In genomic region chr11:122441702-122442092, GRCh38 we compare ENCODE assay signal across 13 cellular contexts.
DNase-seq lines count a peak whose midpoint lies in the region; ATAC-seq and TF ChIP-seq lines count a peak whose summit lies in the region.
"Had no signal": no experiment of that assay in that cellular context is flagged by ENCODE, and none has a peak within 500 bp of the region (broad histone marks: within the 10 kb centered on the region; RNA-seq: fewer than 3 reads in every experiment).

No MANE protein-coding gene starts in this region.

- H3K4me3 ChIP-seq in heart left ventricle (peak overlapping the region in 8 of 12 donors; percentile 57 to 75 (median 64)), mesenchymal stem cell (ENCODE audit: insufficient read depth in 1 of 2, low read depth in 1 of 2, low read length in 2 of 2) (peak overlapping the region in 1 of 2 experiments; percentile 80), urinary bladder (ENCODE audit: low read depth, low read length) (peak overlapping the region; percentile 42)
- H3K4me3 ChIP-seq: BLaER1 treated with 17β-estradiol and CSF1 and Interleukin-3, amounts not matched to agents 10 nM and 100 nM had no signal

- no peak overlapping the region for H3K4me2 ChIP-seq in mesenchymal stem cell (ENCODE audit: low read length, poor library complexity, severe bottlenecking)
- H3K4me2 ChIP-seq: BLaER1 treated with 17β-estradiol and CSF1 and Interleukin-3, amounts not matched to agents 10 nM and 100 nM had no signal

- H3K4me1 ChIP-seq in heart left ventricle (peaks cover 0 to 27% (median 5%) of the 10 kb centered on the region in 12 donors), mesenchymal stem cell (ENCODE audit: control insufficient read depth, insufficient read depth, low read depth, low read length) (peaks cover 2% of the 10 kb centered on the region), urinary bladder (ENCODE audit: insufficient read depth) (no peaks in the 10 kb centered on the region)
- H3K4me1 ChIP-seq: BLaER1 treated with 17β-estradiol and CSF1 and Interleukin-3, amounts not matched to agents 10 nM and 100 nM; foreskin keratinocyte had no signal

- H4K8ac ChIP-seq in mesenchymal stem cell (ENCODE audit: low read length), result no peak overlapping the region

- H2BK5ac ChIP-seq in mesenchymal stem cell (ENCODE audit: low read depth, low read length, poor library complexity, severe bottlenecking), result no peak overlapping the region

- H3K9me3 ChIP-seq in heart left ventricle, result no peaks in the 10 kb centered on the region
- no peaks in the 10 kb centered on the region for H3K9me3 ChIP-seq in mesenchymal stem cell (ENCODE audit: control insufficient read depth, low read length)
- no peaks in the 10 kb centered on the region for H3K9me3 ChIP-seq in T-helper 17 cell (ENCODE audit: control insufficient read depth, low read length, poor library complexity, severe bottlenecking)
- H3K9me3 ChIP-seq: BLaER1 treated with 17β-estradiol and CSF1 and Interleukin-3, amounts not matched to agents 10 nM and 100 nM had no signal

- H4K91ac ChIP-seq in mesenchymal stem cell (ENCODE audit: low read length), result no peak overlapping the region

- no peak overlapping the region for H3K4ac ChIP-seq in mesenchymal stem cell (ENCODE audit: low read depth in 1 of 2, low read length in 2 of 2)

- H3K79me1 ChIP-seq in mesenchymal stem cell (replicated peaks; ENCODE audit: low read length, poor library complexity, severe bottlenecking), result no peaks in the 10 kb centered on the region

- no peaks in the 10 kb centered on the region for H3K4me1 Mint-ChIP-seq in T-helper 17 cell
- H3K4me1 Mint-ChIP-seq in activated T-helper 2 cell treated with anti-CD3 and anti-CD28 coated beads, Interferon-gamma antibody, Interleukin-2, Interleukin-4, amounts not matched to agents 10 μg/mL and 5 μg/mL and 100 μg/mL, durations not matched to agents 14 hours and 24 hours and 36 hours (ENCODE audit: low read depth), result no peaks in the 10 kb centered on the region

- H3K27ac Mint-ChIP-seq in T-helper 17 cell, result no peak overlapping the region
- H3K27ac Mint-ChIP-seq in activated T-helper 2 cell treated with anti-CD3 and anti-CD28 coated beads, Interferon-gamma antibody, Interleukin-2, Interleukin-4, amounts not matched to agents 10 μg/mL and 5 μg/mL and 100 μg/mL, durations not matched to agents 14 hours and 24 hours and 36 hours, result no peak overlapping the region
- H3K27ac Mint-ChIP-seq: IgD-negative memory B cell had no signal

- TF ChIP-seq POLR2A in heart left ventricle (IDR thresholded peaks at IDR 0.05), result no peak

- ATAC-seq in heart left ventricle (no peak), left cardiac atrium (no peak), T-helper 17 cell (no peak)

- H3K14ac ChIP-seq in mesenchymal stem cell (ENCODE audit: low read length in 2 of 2), result no peak overlapping the region

- no peak overlapping the region for H2AFZ ChIP-seq in mesenchymal stem cell (ENCODE audit: low read depth, low read length)

- H3K27me3 Mint-ChIP-seq in T-helper 17 cell, result peaks cover 21% of the 10 kb centered on the region
- H3K27me3 Mint-ChIP-seq in activated T-helper 2 cell treated with anti-CD3 and anti-CD28 coated beads, Interferon-gamma antibody, Interleukin-2, Interleukin-4, amounts not matched to agents 10 μg/mL and 5 μg/mL and 100 μg/mL, durations not matched to agents 14 hours and 24 hours and 36 hours (ENCODE audit: low read depth), result peaks cover 10% of the 10 kb centered on the region

- no peaks in the 10 kb centered on the region for H3K36me3 Mint-ChIP-seq in T-helper 17 cell (ENCODE audit: low read depth)
- H3K36me3 Mint-ChIP-seq in activated T-helper 2 cell treated with anti-CD3 and anti-CD28 coated beads, Interferon-gamma antibody, Interleukin-2, Interleukin-4, amounts not matched to agents 10 μg/mL and 5 μg/mL and 100 μg/mL, durations not matched to agents 14 hours and 24 hours and 36 hours (ENCODE audit: low read depth), result no peaks in the 10 kb centered on the region

- H3K9ac ChIP-seq in mesenchymal stem cell (ENCODE audit: low read length), result peak overlapping the region; percentile 93
- H3K9ac ChIP-seq: BLaER1 treated with 17β-estradiol and CSF1 and Interleukin-3, amounts not matched to agents 10 nM and 100 nM had no signal

- no peak for TF ChIP-seq CTCF in heart left ventricle (IDR thresholded peaks at IDR 0.05)

- H3K36me3 ChIP-seq in heart left ventricle (no peaks in the 10 kb centered on the region), mesenchymal stem cell (ENCODE audit: control insufficient read depth in 1 of 2, insufficient read depth in 2 of 2, low read depth in 1 of 2, low read length in 2 of 2) (no peaks in the 10 kb centered on the region), urinary bladder (ENCODE audit: insufficient read depth) (no peaks in the 10 kb centered on the region)
- H3K36me3 ChIP-seq: BLaER1 treated with 17β-estradiol and CSF1 and Interleukin-3, amounts not matched to agents 10 nM and 100 nM had no signal

- no peak overlapping the region for H3K23ac ChIP-seq in mesenchymal stem cell (ENCODE audit: low read length in 2 of 2)

- intact Hi-C loops in heart left ventricle (cut with DNase I), result loop anchor here in 3 of 10 donors (2.0 to 10.0 kb wide), 5 partner anchors 51 to 137 kb away; no protein-coding TSS in a partner anchor
- intact Hi-C loops in left cardiac atrium (cut with DNase I), result loop anchor here in 1 of 2 donors (5.0 kb wide), 2 partner anchors 94 to 134 kb away; no protein-coding TSS in a partner anchor
- intact Hi-C loops in activated T-helper 2 cell treated with anti-CD3 and anti-CD28 coated beads, Interferon-gamma antibody, Interleukin-2, Interleukin-4, amounts not matched to agents 10 μg/mL and 5 μg/mL and 100 μg/mL, durations not matched to agents 14 hours and 24 hours and 36 hours (cut with micrococcal nuclease), result no loop called here

- DNase-seq in heart left ventricle (no peak), left cardiac atrium (no peak), caudate nucleus (lab: John Stamatoyannopoulos, UW) (no peak), mesenchymal stem cell (no peak), T-helper 17 cell (no peak), Kasumi-1 (lab: John Stamatoyannopoulos, UW) (no peak)
- no peak for DNase-seq in activated T-helper 2 cell treated with anti-CD3 and anti-CD28 coated beads, Interferon-gamma antibody, Interleukin-2, Interleukin-4, amounts not matched to agents 10 μg/mL and 5 μg/mL and 100 μg/mL, durations not matched to agents 14 hours and 24 hours and 36 hours (ENCODE audit: low spot score)
- DNase-seq: activated CD8-positive, alpha-beta memory T cell treated with anti-CD3 and anti-CD28 coated beads for 24 hours; foreskin keratinocyte; NCI-H526 had no signal

- H2AK5ac ChIP-seq in mesenchymal stem cell (ENCODE audit: low read length, severe bottlenecking), result no peak overlapping the region

- no peaks in the 10 kb centered on the region for H3K27me3 ChIP-seq in heart left ventricle
- peaks cover 0 to 41% of the 10 kb centered on the region in 2 experiments for H3K27me3 ChIP-seq in mesenchymal stem cell (ENCODE audit: control insufficient read depth in 1 of 2, insufficient read depth in 1 of 2, low read length in 2 of 2)
- H3K27me3 ChIP-seq: BLaER1 treated with 17β-estradiol and CSF1 and Interleukin-3, amounts not matched to agents 10 nM and 100 nM had no signal

- H3K18ac ChIP-seq in mesenchymal stem cell (ENCODE audit: low read depth in 1 of 2, low read length in 2 of 2), result no peak overlapping the region

- H3K9me3 Mint-ChIP-seq in activated T-helper 2 cell treated with anti-CD3 and anti-CD28 coated beads, Interferon-gamma antibody, Interleukin-2, Interleukin-4, amounts not matched to agents 10 μg/mL and 5 μg/mL and 100 μg/mL, durations not matched to agents 14 hours and 24 hours and 36 hours, result no peaks in the 10 kb centered on the region

- 40 to 51% (median 47%) methylated on average over 5 of the region's 5 CpGs for WGBS in heart left ventricle, 4 donors
- WGBS in mesenchymal stem cell, result 33% methylated on average over 4 of the region's 5 CpGs
- 31% methylated on average over 5 of the region's 5 CpGs for WGBS in urinary bladder

- H3K27ac ChIP-seq in heart left ventricle, result peak overlapping the region in 10 of 12 donors; percentile 26 to 83 (median 68)
- peak overlapping the region; percentile 37 for H3K27ac ChIP-seq in caudate nucleus (ENCODE audit: low read depth, low read length)
- H3K27ac ChIP-seq in mesenchymal stem cell (ENCODE audit: low read length, poor library complexity, severe bottlenecking), result no peak overlapping the region
- no peak overlapping the region for H3K27ac ChIP-seq in urinary bladder (ENCODE audit: low read depth)
- H3K27ac ChIP-seq: BLaER1 treated with 17β-estradiol and CSF1 and Interleukin-3, amounts not matched to agents 10 nM and 100 nM; foreskin keratinocyte had no signal

- H2BK15ac ChIP-seq in mesenchymal stem cell (ENCODE audit: low read depth, poor library complexity, severe bottlenecking), result no peak overlapping the region

- H2BK12ac ChIP-seq in mesenchymal stem cell (ENCODE audit: low read length in 2 of 2), result no peak overlapping the region

- H2BK120ac ChIP-seq in mesenchymal stem cell (ENCODE audit: low read depth, low read length), result no peak overlapping the region

- no peak overlapping the region for H3K4me3 Mint-ChIP-seq in T-helper 17 cell
- no peak overlapping the region for H3K4me3 Mint-ChIP-seq in activated T-helper 2 cell treated with anti-CD3 and anti-CD28 coated beads, Interferon-gamma antibody, Interleukin-2, Interleukin-4, amounts not matched to agents 10 μg/mL and 5 μg/mL and 100 μg/mL, durations not matched to agents 14 hours and 24 hours and 36 hours (ENCODE audit: low read depth)
- H3K4me3 Mint-ChIP-seq: IgD-negative memory B cell had no signal

Comparison
In these comparisons a context has a peak if more than half of its experiments do, and no peak if none do; other contexts are left out.
1. H3K27ac ChIP-seq: peak in heart left ventricle (10 of 12) and caudate nucleus (single experiment); none in mesenchymal stem cell (single experiment) and urinary bladder (single experiment).